Comparison of ENCODE assay signal across 19 cellular contexts in genomic region chr10:6936931-6937330, GRCh38.
"Had no signal": no experiment of that assay in that cellular context is flagged by ENCODE, and none has a peak within 500 bp of the region (broad histone marks: within the 10 kb centered on the region; RNA-seq: fewer than 3 reads in every experiment).

No MANE protein-coding gene starts in this region.

- H3K4me3 ChIP-seq: K562, SJCRH30 had no signal

- DNase-seq: Kasumi-1; MM.1S; NCI-H1092 treated with DMSO at 0.1 percent for 48 hours; NCI-H1436; NCI-H1694 treated with DMSO at 0.1 percent for 48 hours; NCI-H1930; NCI-H2081; NCI-H2107; NCI-H2227 treated with DMSO at 0.1 percent for 48 hours; NCI-H524; NCI-H526 treated with DMSO at 0.1 percent for 48 hours; NK-92 treated with Interleukin-12 subunit alpha and Interleukin-12 subunit beta, amount 100 ng/mL, for 24 hours; PC-3; SHP77; SJCRH30 had no signal

- H3K36me3 ChIP-seq: SJCRH30 had no signal

- H3K27ac ChIP-seq: HL-60, KMS-11, RWPE1, SJCRH30 had no signal

- H3K4me1 ChIP-seq: SJCRH30 had no signal

- H3K4me2 ChIP-seq: KMS-11 had no signal

- H3K9ac ChIP-seq: KMS-11 had no signal

- H3K27me3 ChIP-seq: SJCRH30 had no signal

- H3K9me3 ChIP-seq: SJCRH30 had no signal
